In the genomic region with DNA sequence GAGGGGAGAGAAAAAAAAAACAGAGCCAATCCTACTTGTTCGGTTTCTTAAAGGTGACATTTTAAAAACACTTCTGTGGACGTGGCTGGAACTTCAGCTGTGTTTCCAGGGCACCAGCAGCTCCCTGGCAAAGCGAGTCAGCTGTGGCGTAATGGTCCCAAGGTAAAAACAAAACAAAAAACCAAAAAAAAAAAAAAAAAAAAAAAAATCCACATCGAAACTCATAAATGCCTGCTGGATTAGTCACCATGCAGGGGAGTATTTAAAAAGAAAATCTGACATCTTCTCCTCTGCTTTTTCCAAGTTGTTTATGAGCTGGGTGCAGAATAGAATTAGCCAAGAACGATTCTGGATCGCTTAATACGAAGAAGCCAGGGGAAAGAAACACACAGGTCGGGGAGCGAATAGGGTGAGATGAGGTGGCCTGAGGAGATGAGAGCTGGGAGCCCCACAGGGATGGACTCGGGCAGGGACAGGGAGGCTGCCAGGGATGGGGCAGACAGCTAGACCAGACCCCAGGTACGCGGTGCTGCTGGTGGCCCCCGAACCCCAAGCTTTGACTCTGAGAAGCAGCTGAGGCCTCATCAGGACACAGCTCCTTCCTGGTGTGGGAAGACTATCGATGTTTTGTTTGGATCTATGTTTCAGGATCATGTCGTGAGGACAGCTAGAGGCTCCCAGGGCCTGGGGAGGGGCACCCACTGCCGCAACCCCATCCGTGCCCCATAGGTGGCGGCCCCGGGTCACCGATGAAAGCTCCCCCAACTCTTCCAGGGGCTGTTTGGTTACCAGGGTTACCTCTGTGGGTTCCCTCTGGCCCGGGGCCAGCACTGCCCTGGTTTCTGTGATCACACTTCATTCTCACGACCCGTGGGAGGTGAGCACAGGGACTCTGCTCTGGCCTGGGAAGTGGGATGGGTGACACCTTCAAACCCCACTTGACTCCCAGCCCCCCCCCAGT, we compare ENCODE assay signal across 8 cellular contexts. TPM values are rescaled to one million over a fixed set of nuclear protein-coding genes. Genes with fewer than 3 reads are reported as not detected.
DNase-seq lines count a peak whose midpoint lies in the region; FAIRE-seq and TF ChIP-seq lines count a peak whose summit lies in the region.

No MANE protein-coding gene starts in this region.

- intact Hi-C loops in endothelial cell of umbilical vein (cut with micrococcal nuclease) = loop anchor here (1.0 kb wide), 1 partner anchor 14 kb away; a partner anchor contains a TSS

- H3K27me3 ChIP-seq in endothelial cell of umbilical vein (ENCODE audit: control insufficient read depth in 2 of 2, insufficient read depth in 2 of 2, low read length in 2 of 2) (no peaks in the 10 kb centered on the region), neuronal stem cell (ENCODE audit: control insufficient read depth in 3 of 3, insufficient read depth in 3 of 3, low read depth in 1 of 3, low read length in 3 of 3) (no peaks in the 10 kb centered on the region)

- TF ChIP-seq POLR2A in endothelial cell of umbilical vein (IDR thresholded peaks at IDR 0.05; ENCODE audit: low read depth, low read length) = no peak

- BruUV-seq in endothelial cell of umbilical vein (replicated peaks; lab: Mats Ljungman, UMichigan) = no TSS peak

- H3K4me2 ChIP-seq in endothelial cell of umbilical vein (ENCODE audit: insufficient read depth, low read length) (peak overlapping the region; percentile 35), neuronal stem cell (ENCODE audit: insufficient read depth, low read length, poor library complexity, severe bottlenecking) (no peak overlapping the region)

- H3K18ac ChIP-seq in neuronal stem cell (ENCODE audit: low read length) = no peak overlapping the region

- peaks cover 2 to 33% of the 10 kb centered on the region in 2 experiments for H3K36me3 ChIP-seq in endothelial cell of umbilical vein (ENCODE audit: control insufficient read depth in 2 of 2, extremely low read depth in 1 of 2, insufficient read depth in 2 of 2, low read length in 2 of 2)
- peaks cover 31 to 62% of the 10 kb centered on the region in 2 donors for H3K36me3 ChIP-seq in neuronal stem cell (replicated peaks in 1 of 2; ENCODE audit: control insufficient read depth in 2 of 2, insufficient read depth in 2 of 2, low read length in 2 of 2)

- H4K91ac ChIP-seq in neuronal stem cell (ENCODE audit: low read depth, low read length, poor library complexity) = no peak overlapping the region

- no peak overlapping the region for H3K23ac ChIP-seq in neuronal stem cell (ENCODE audit: low read depth, low read length, poor library complexity)

- peak overlapping the region; percentile 41 for H2BK12ac ChIP-seq in neuronal stem cell (ENCODE audit: low read length)

- peak; percentile 42 for DNase-seq in NCI-H1436 (lab: John Stamatoyannopoulos, UW)
- no peak for DNase-seq in NCI-H1436 treated with DMSO at 0.1 percent for 48 hours (lab: John Stamatoyannopoulos, UW)
- DNase-seq in NCI-H1694 treated with DMSO at 0.1 percent for 48 hours (lab: John Stamatoyannopoulos, UW) = peak; percentile 14
- DNase-seq in activated CD8-positive, alpha-beta memory T cell treated with anti-CD3 and anti-CD28 coated beads, Interleukin-2, amount 50 U/mL, for 1 hour (ENCODE audit: extremely low read depth) = peak; percentile 57
- peak; percentile 65 for DNase-seq in endothelial cell of umbilical vein (ENCODE audit: low read depth, low spot score)
- DNase-seq in neuronal stem cell (ENCODE audit: low spot score) = no peak
- DNase-seq in urothelium cell line (ENCODE audit: low spot score) = peak; percentile 52
- DNase-seq in NCI-H526 treated with DMSO at 0.1 percent for 48 hours (lab: John Stamatoyannopoulos, UW) = no peak

- no peak overlapping the region for H3K14ac ChIP-seq in neuronal stem cell (ENCODE audit: low read length)

- whole genome bisulfite sequencing in neuronal stem cell (ENCODE audit: extremely low coverage in 2 of 2, insufficient read length in 2 of 2, insufficient replicate concordance in 1 of 2), 2 donors = no CpG with 5 or more reads among the region's 24 CpGs

- POLR2A ChIA-PET in endothelial cell of umbilical vein (lab: Charles Lee) = interaction anchor here (0.7 to 1.4 kb wide), 3 partner anchors 9 to 155 kb away, joined by 4 to 21 read pairs (median 4); a partner anchor contains a TSS

- no peaks in the 10 kb centered on the region for H3K9me1 ChIP-seq in endothelial cell of umbilical vein (replicated peaks; ENCODE audit: control insufficient read depth, extremely low read depth, insufficient read depth, low read length)

- H3K9me3 ChIP-seq in endothelial cell of umbilical vein (replicated peaks; ENCODE audit: control insufficient read depth, insufficient read depth, low read length) (no peaks in the 10 kb centered on the region), neuronal stem cell (replicated peaks in 1 of 2; ENCODE audit: control insufficient read depth in 2 of 2, insufficient read depth in 1 of 2, low read depth in 1 of 2, low read length in 2 of 2) (no peaks in the 10 kb centered on the region)

- no peak overlapping the region for H3K4ac ChIP-seq in neuronal stem cell (ENCODE audit: low read length)

- peak; percentile 24 to 49 for TF ChIP-seq CTCF in endothelial cell of umbilical vein (IDR thresholded peaks at IDR 0.05; ENCODE audit: extremely low read depth in 1 of 2, insufficient read depth in 1 of 2, low read depth in 1 of 2, low read length in 2 of 2)

- no peak overlapping the region for H2BK120ac ChIP-seq in neuronal stem cell (ENCODE audit: low read depth, low read length)

- FAIRE-seq in endothelial cell of umbilical vein (lab: Jason Lieb, UNC) (peak; percentile 81), urothelium cell line (lab: Jason Lieb, UNC) (no peak)

- peaks cover 17% of the 10 kb centered on the region for H3K4me1 ChIP-seq in endothelial cell of umbilical vein (ENCODE audit: control insufficient read depth, extremely low read depth, insufficient read depth, low read length)
- peaks cover 6 to 17% of the 10 kb centered on the region in 2 donors for H3K4me1 ChIP-seq in neuronal stem cell (ENCODE audit: control insufficient read depth in 2 of 2, insufficient read depth in 1 of 2, low read depth in 1 of 2, low read length in 2 of 2)

- no peak overlapping the region for H2AK5ac ChIP-seq in neuronal stem cell (ENCODE audit: low read depth, low read length)

- no peak overlapping the region for H2BK5ac ChIP-seq in neuronal stem cell (ENCODE audit: low read length)

- H3K4me3 ChIP-seq in endothelial cell of umbilical vein (replicated peaks in 1 of 3; ENCODE audit: insufficient read depth in 1 of 3, low read depth in 1 of 3, low read length in 3 of 3) (no peak overlapping the region), neuronal stem cell (ENCODE audit: low read length in 2 of 2) (no peak overlapping the region)

- dilution Hi-C loops in endothelial cell of umbilical vein (cut with MboI; ENCODE audit: extremely low pct_ligation_motif_present, low sequenced_read_pairs) = no loop called here

- peak overlapping the region; percentile 75 for H2BK15ac ChIP-seq in neuronal stem cell (ENCODE audit: low read length)

- H4K20me1 ChIP-seq in endothelial cell of umbilical vein (replicated peaks; ENCODE audit: control insufficient read depth, extremely low read depth, insufficient read depth, low read length) = no peaks in the 10 kb centered on the region

- no peaks in the 10 kb centered on the region for H3K79me2 ChIP-seq in endothelial cell of umbilical vein (ENCODE audit: control insufficient read depth, insufficient read depth, low read length)

- H3K27ac ChIP-seq in endothelial cell of umbilical vein (ENCODE audit: insufficient read depth, low read depth, low read length) (peak overlapping the region; percentile 59), neuronal stem cell (replicated peaks; ENCODE audit: low read length) (no peak overlapping the region)

- H2AFZ ChIP-seq in endothelial cell of umbilical vein (ENCODE audit: low read depth, low read length) (no peak overlapping the region), neuronal stem cell (ENCODE audit: low read length) (no peak overlapping the region)

- peak overlapping the region; percentile 12 for H3K9ac ChIP-seq in endothelial cell of umbilical vein (replicated peaks; ENCODE audit: extremely low read depth, insufficient read depth, low read length)
- no peak overlapping the region for H3K9ac ChIP-seq in neuronal stem cell (ENCODE audit: low read depth, low read length, poor library complexity)

- H4K8ac ChIP-seq in neuronal stem cell (ENCODE audit: low read depth, low read length) = no peak overlapping the region

- CTCF ChIA-PET in endothelial cell of umbilical vein (lab: Charles Lee) = interaction anchor here (0.6 to 3.9 kb wide), 15 partner anchors 9 to 575 kb away, joined by 3 to 41 read pairs (median 4); a partner anchor contains a TSS

- H3K79me1 ChIP-seq in neuronal stem cell (ENCODE audit: low read depth, low read length) = peaks cover 9% of the 10 kb centered on the region

RNA-seq across cellular contexts. Expression of a gene that starts 3.1 kb away (rescaled TPM):
- total RNA-seq in endothelial cell of umbilical vein = 27.6 and 31.1 TPM in 2 replicates
- polyA plus RNA-seq in endothelial cell of umbilical vein = 16.0 and 25.6 TPM in 2 replicates
- 7.2 and 11.6 TPM in 2 replicates for polyA plus RNA-seq in endothelial cell of umbilical vein (2011; cell fraction: cytosol; rRNA removed)
- 4.2 and 4.6 TPM in 2 replicates for polyA plus RNA-seq in endothelial cell of umbilical vein (2011; cell fraction: nucleus; rRNA removed)
- polyA plus RNA-seq in endothelial cell of umbilical vein (2012) = 12.6 and 33.1 TPM in 2 replicates
- polyA minus RNA-seq in endothelial cell of umbilical vein = 2.4 and 2.9 TPM in 2 replicates
- polyA minus RNA-seq in endothelial cell of umbilical vein (2011; cell fraction: cytosol; rRNA and poly(A)+ RNA removed) = 14.6 TPM
- polyA minus RNA-seq in endothelial cell of umbilical vein (2011; cell fraction: nucleus; rRNA and poly(A)+ RNA removed) = 1.6 and 5.6 TPM in 2 replicates
- 136 TPM for polyA plus RNA-seq in neuronal stem cell (2013, experiment 1 of 2)
- polyA plus RNA-seq in neuronal stem cell (2013, experiment 2 of 2) = 129 TPM

RNA-seq across cellular contexts. Expression of a gene that starts 8.9 kb away (rescaled TPM):
- 23.7 and 29.2 TPM in 2 replicates for total RNA-seq in endothelial cell of umbilical vein
- 25.8 and 33.0 TPM in 2 replicates for polyA plus RNA-seq in endothelial cell of umbilical vein
- 16.5 and 22.3 TPM in 2 replicates for polyA plus RNA-seq in endothelial cell of umbilical vein (2011; cell fraction: cytosol; rRNA removed)
- 9.7 and 11.4 TPM in 2 replicates for polyA plus RNA-seq in endothelial cell of umbilical vein (2011; cell fraction: nucleus; rRNA removed)
- polyA plus RNA-seq in endothelial cell of umbilical vein (2012) = 27.3 and 36.7 TPM in 2 replicates
- polyA minus RNA-seq in endothelial cell of umbilical vein = 7.7 and 7.8 TPM in 2 replicates
- 7.9 TPM for polyA minus RNA-seq in endothelial cell of umbilical vein (2011; cell fraction: cytosol; rRNA and poly(A)+ RNA removed)
- polyA minus RNA-seq in endothelial cell of umbilical vein (2011; cell fraction: nucleus; rRNA and poly(A)+ RNA removed) = 2.5 and 5.2 TPM in 2 replicates
- polyA plus RNA-seq in neuronal stem cell (2013, experiment 1 of 2) = 35.6 TPM
- 32.9 TPM for polyA plus RNA-seq in neuronal stem cell (2013, experiment 2 of 2)

RNA-seq across cellular contexts. Expression of a gene that starts 14.4 kb away (rescaled TPM):
- 1.2 TPM in 1 of 2 replicates, not detected in the other for total RNA-seq in endothelial cell of umbilical vein
- 0.35 and 0.81 TPM in 2 replicates for polyA plus RNA-seq in endothelial cell of umbilical vein
- not detected in 2 replicates for polyA plus RNA-seq in endothelial cell of umbilical vein (2011; cell fraction: cytosol; rRNA removed)
- polyA plus RNA-seq in endothelial cell of umbilical vein (2011; cell fraction: nucleus; rRNA removed) = 0.16 TPM in 1 of 2 replicates, not detected in the other
- polyA plus RNA-seq in endothelial cell of umbilical vein (2012) = 1.2 TPM in 1 of 2 replicates, not detected in the other
- polyA minus RNA-seq in endothelial cell of umbilical vein = not detected in 2 replicates
- 9.8 TPM for polyA minus RNA-seq in endothelial cell of umbilical vein (2011; cell fraction: cytosol; rRNA and poly(A)+ RNA removed)
- polyA minus RNA-seq in endothelial cell of umbilical vein (2011; cell fraction: nucleus; rRNA and poly(A)+ RNA removed) = 0.48 TPM in 1 of 2 replicates, not detected in the other
- 1.3 TPM for polyA plus RNA-seq in neuronal stem cell (2013, experiment 1 of 2)
- 1.9 TPM for polyA plus RNA-seq in neuronal stem cell (2013, experiment 2 of 2)

RNA-seq across cellular contexts. Expression of a gene that starts 14.4 kb away (rescaled TPM):
- total RNA-seq in endothelial cell of umbilical vein = 61.5 and 62.9 TPM in 2 replicates
- 64.3 and 82.5 TPM in 2 replicates for polyA plus RNA-seq in endothelial cell of umbilical vein
- polyA plus RNA-seq in endothelial cell of umbilical vein (2011; cell fraction: cytosol; rRNA removed) = 31.1 and 39.1 TPM in 2 replicates
- 88.2 and 102 TPM in 2 replicates for polyA plus RNA-seq in endothelial cell of umbilical vein (2011; cell fraction: nucleus; rRNA removed)
- polyA plus RNA-seq in endothelial cell of umbilical vein (2012) = 52.7 and 53.2 TPM in 2 replicates
- 27.7 and 30.8 TPM in 2 replicates for polyA minus RNA-seq in endothelial cell of umbilical vein
- polyA minus RNA-seq in endothelial cell of umbilical vein (2011; cell fraction: cytosol; rRNA and poly(A)+ RNA removed) = 62.2 TPM
- 20.3 and 39.5 TPM in 2 replicates for polyA minus RNA-seq in endothelial cell of umbilical vein (2011; cell fraction: nucleus; rRNA and poly(A)+ RNA removed)
- 50.7 TPM for polyA plus RNA-seq in neuronal stem cell (2013, experiment 1 of 2)
- 56.0 TPM for polyA plus RNA-seq in neuronal stem cell (2013, experiment 2 of 2)

RNA-seq across cellular contexts. Expression of a gene that starts 25.3 kb away (rescaled TPM):
- total RNA-seq in endothelial cell of umbilical vein = 31.6 and 36.0 TPM in 2 replicates
- 13.8 and 14.0 TPM in 2 replicates for polyA plus RNA-seq in endothelial cell of umbilical vein
- polyA plus RNA-seq in endothelial cell of umbilical vein (2011; cell fraction: cytosol; rRNA removed) = 8.8 and 12.6 TPM in 2 replicates
- polyA plus RNA-seq in endothelial cell of umbilical vein (2011; cell fraction: nucleus; rRNA removed) = 45.9 and 51.2 TPM in 2 replicates
- 16.2 and 21.2 TPM in 2 replicates for polyA plus RNA-seq in endothelial cell of umbilical vein (2012)
- 11.8 and 14.7 TPM in 2 replicates for polyA minus RNA-seq in endothelial cell of umbilical vein
- polyA minus RNA-seq in endothelial cell of umbilical vein (2011; cell fraction: cytosol; rRNA and poly(A)+ RNA removed) = 15.1 TPM
- 16.2 and 23.8 TPM in 2 replicates for polyA minus RNA-seq in endothelial cell of umbilical vein (2011; cell fraction: nucleus; rRNA and poly(A)+ RNA removed)
- 32.5 TPM for polyA plus RNA-seq in neuronal stem cell (2013, experiment 1 of 2)
- 32.3 TPM for polyA plus RNA-seq in neuronal stem cell (2013, experiment 2 of 2)

Comparison
In these comparisons a context has a peak if more than half of its experiments do, and no peak if none do; other contexts are left out.
1. DNase-seq: peak in NCI-H1436 (single experiment), NCI-H1694 treated with DMSO at 0.1 percent for 48 hours (single experiment), activated CD8-positive, alpha-beta memory T cell treated with anti-CD3 and anti-CD28 coated beads, Interleukin-2, amount 50 U/mL, for 1 hour (single experiment), endothelial cell of umbilical vein (single experiment) and urothelium cell line (single experiment); none in NCI-H1436 treated with DMSO at 0.1 percent for 48 hours (single experiment), neuronal stem cell (single experiment) and NCI-H526 treated with DMSO at 0.1 percent for 48 hours (single experiment).